ENCODE assay signal across 8 cellular contexts in the genomic region with DNA sequence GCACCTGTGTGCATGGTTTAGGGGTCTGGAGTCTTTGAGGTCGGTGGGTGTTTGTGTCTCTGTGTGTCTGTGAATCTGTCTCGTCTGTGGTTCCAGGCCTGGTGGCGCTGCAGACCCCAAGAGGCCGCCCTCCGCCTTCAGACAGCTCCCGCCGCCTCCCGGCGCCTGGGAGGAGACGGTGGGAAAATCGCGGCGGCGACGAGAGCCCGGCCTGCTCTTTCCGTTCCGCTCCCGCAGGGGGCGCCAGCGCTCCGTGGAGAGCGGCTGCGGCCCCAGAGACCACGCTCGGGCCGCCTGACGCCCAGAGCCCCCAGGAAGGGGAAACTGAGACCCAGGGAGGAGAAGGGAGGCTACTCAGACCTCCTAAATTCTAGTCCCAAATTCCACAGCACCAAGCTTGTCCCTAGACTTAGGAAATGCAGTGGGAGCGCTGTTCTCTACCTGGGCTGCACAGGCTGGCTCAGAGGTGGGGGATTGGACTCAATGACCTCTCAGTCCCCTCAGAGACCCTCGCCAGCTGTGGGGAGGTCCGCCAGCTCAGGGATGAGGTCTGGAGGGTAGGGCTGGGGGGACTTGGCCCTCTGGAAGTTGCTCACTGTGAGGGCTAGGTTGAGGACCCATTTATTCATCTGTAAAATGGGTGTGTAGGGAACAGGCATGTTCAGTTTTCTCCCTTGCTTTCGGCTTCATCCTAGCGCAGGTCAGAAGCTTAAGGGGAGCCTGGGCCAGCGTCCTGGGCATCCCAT. TPM values are rescaled to one million over a fixed set of nuclear protein-coding genes. Genes with fewer than 3 reads are reported as not detected.
A peak's percentile ranks its signal among the peaks of the same experiment; 100 is the strongest.
DNase-seq lines count a peak whose midpoint lies in the region; ATAC-seq and TF ChIP-seq lines count a peak whose summit lies in the region.

No MANE protein-coding gene starts in this region.

- peak; percentile 80 to 92 (median 86) for TF ChIP-seq CTCF in right lobe of liver (IDR thresholded peaks at IDR 0.05)

- ATAC-seq in right lobe of liver, result peak; percentile 79 to 85 (median 84)
- no peak for ATAC-seq in HG02884 (IDR thresholded peaks at IDR 0.05; ENCODE audit: unreplicated experiment)
- ATAC-seq in GM21717 (IDR thresholded peaks at IDR 0.05; ENCODE audit: unreplicated experiment), result no peak

- no peak for TF ChIP-seq POLR2A in right lobe of liver (IDR thresholded peaks at IDR 0.05)

- no peak overlapping the region for H3K27ac ChIP-seq in right lobe of liver

- intact Hi-C loops in right lobe of liver (cut with DNase I), result no loop called here

- no peaks in the 10 kb centered on the region for H3K36me3 ChIP-seq in right lobe of liver

- DNase-seq in Daoy (ENCODE audit: low read depth) (peak; percentile 53), LoVo (ENCODE audit: low spot score) (peak; percentile 62), T-helper 2 cell (peak in 4 of 5 experiments; percentile 8 to 28 (median 17)), right lobe of liver (peak; percentile 45 to 63 (median 55))
- DNase-seq in central memory CD4-positive, alpha-beta T cell, result peak; percentile 10
- DNase-seq in stimulated activated CD8-positive, alpha-beta memory T cell treated with anti-CD3 and anti-CD28 coated beads, Interleukin-15, amount 100 ng/mL, for 24 hours (ENCODE audit: low read depth), result peak; percentile 39

- 12% methylated on average over 3 of the region's 34 CpGs for WGBS in right lobe of liver (ENCODE audit: insufficient coverage, low coverage, low lambda C conversion rate, missing lambda C conversion rate)

- H3K27me3 ChIP-seq in right lobe of liver, result no peaks in the 10 kb centered on the region

- H3K4me3 ChIP-seq in right lobe of liver, result no peak overlapping the region

- H3K4me1 ChIP-seq in right lobe of liver, result no peaks in the 10 kb centered on the region

- H3K9me3 ChIP-seq in right lobe of liver, result no peaks in the 10 kb centered on the region

RNA-seq across cellular contexts. Expression of a gene that starts 36.9 kb away (rescaled TPM):
- total RNA-seq in Daoy (2014; rRNA removed; shearing (Covaris generic)), result 29.1 and 32.6 TPM in 2 replicates
- total RNA-seq in right lobe of liver, result 10 to 100 TPM; 32.7 to 75.5 (median 47.8) TPM

RNA-seq across cellular contexts. Expression of a gene that starts 43.5 kb away (rescaled TPM):
- not detected in 2 replicates for total RNA-seq in Daoy (2014; rRNA removed; shearing (Covaris generic))
- not detected for total RNA-seq in right lobe of liver

Comparison
In these comparisons a context has a peak if more than half of its experiments do, and no peak if none do; other contexts are left out.
1. DNase-seq: peak in every context shown above with its lines; median percentile 62 in LoVo; 55 in right lobe of liver; 53 in Daoy; 39 in stimulated activated CD8-positive, alpha-beta memory T cell treated with anti-CD3 and anti-CD28 coated beads, Interleukin-15, amount 100 ng/mL, for 24 hours; 17 in T-helper 2 cell; 10 in central memory CD4-positive, alpha-beta T cell.
2. ATAC-seq: peak in right lobe of liver (4 of 4); none in HG02884 (single experiment) and GM21717 (single experiment).